In genomic region chr10:95246582-95247051, GRCh38 we compare ENCODE assay signal across 9 cellular contexts. TPM values are rescaled to one million over a fixed set of nuclear protein-coding genes. Genes with fewer than 3 reads are reported as not detected.
DNase-seq lines count a peak whose midpoint lies in the region; FAIRE-seq and TF ChIP-seq lines count a peak whose summit lies in the region.
"Had no signal": no experiment of that assay in that cellular context is flagged by ENCODE, and none has a peak within 500 bp of the region (broad histone marks: within the 10 kb centered on the region; RNA-seq: fewer than 3 reads in every experiment).

No MANE protein-coding gene starts in this region.

- no peaks in the 10 kb centered on the region for H3K27me3 Mint-ChIP-seq in T-helper 1 cell treated with Interleukin-12 subunit alpha and Interleukin-12 subunit beta and Interleukin-4 antibody, amounts not matched to agents 30 μg/mL and 1 μg/mL, for 36 hours (ENCODE audit: low read depth)

- no peak for TF ChIP-seq POLR2A in GM12892 (IDR thresholded peaks at IDR 0.05; ENCODE audit: low read depth, low read length)

- peak overlapping the region; percentile 11 for H3K27ac Mint-ChIP-seq in T-helper 1 cell treated with Interleukin-12 subunit alpha and Interleukin-12 subunit beta and Interleukin-4 antibody, amounts not matched to agents 30 μg/mL and 1 μg/mL, for 36 hours

- peaks cover 2% of the 10 kb centered on the region for H3K36me3 Mint-ChIP-seq in T-helper 1 cell treated with Interleukin-12 subunit alpha and Interleukin-12 subunit beta and Interleukin-4 antibody, amounts not matched to agents 30 μg/mL and 1 μg/mL, for 36 hours (ENCODE audit: low read depth)

- DNase-seq in AG08396 (ENCODE audit: low spot score) (peak; percentile 57), GM12892 (ENCODE audit: insufficient read length) (no peak), LoVo (ENCODE audit: low spot score) (peak; percentile 66), astrocyte of the hippocampus (ENCODE audit: low read depth, low spot score) (peak; percentile 89), inferior parietal cortex (ENCODE audit: extremely low spot score) (peak; percentile 51), occipital lobe (lab: John Stamatoyannopoulos, UW) (no peak)
- DNase-seq in stimulated activated CD4-positive, alpha-beta T cell treated with anti-CD3 and anti-CD28 coated beads, Interleukin-1b, Interleukin-23, amount 100 ng/mL, for 4 hours (ENCODE audit: low read depth in 2 of 2), result peak; percentile 37 to 42

- H3K9me3 Mint-ChIP-seq in T-helper 1 cell treated with Interleukin-12 subunit alpha and Interleukin-12 subunit beta and Interleukin-4 antibody, amounts not matched to agents 30 μg/mL and 1 μg/mL, for 36 hours, result no peaks in the 10 kb centered on the region

- H3K4me1 Mint-ChIP-seq in T-helper 1 cell treated with Interleukin-12 subunit alpha and Interleukin-12 subunit beta and Interleukin-4 antibody, amounts not matched to agents 30 μg/mL and 1 μg/mL, for 36 hours (ENCODE audit: low read depth), result peaks cover 34% of the 10 kb centered on the region

- H3K4me3 Mint-ChIP-seq in T-helper 1 cell treated with Interleukin-12 subunit alpha and Interleukin-12 subunit beta and Interleukin-4 antibody, amounts not matched to agents 30 μg/mL and 1 μg/mL, for 36 hours, result no peak overlapping the region

- FAIRE-seq in GM12892 (lab: Jason Lieb, UNC), result peak; percentile 83

RNA-seq across cellular contexts. Expression of gene PDLIM1, which starts 44.2 kb away (rescaled TPM):
- 305 TPM for polyA plus RNA-seq in GM12892 (2012; ENCODE audit: missing spikeins)
- total RNA-seq in occipital lobe, result 1.4 TPM

RNA-seq across cellular contexts. Expression of gene ACSM6, which starts 52.6 kb away (rescaled TPM):
- 0.17 TPM for polyA plus RNA-seq in GM12892 (2012; ENCODE audit: missing spikeins)
- not detected for total RNA-seq in occipital lobe
- total RNA-seq: temporal lobe had no signal

Comparison
In these comparisons a context has a peak if more than half of its experiments do, and no peak if none do; other contexts are left out.
1. DNase-seq: peak in AG08396 (single experiment), LoVo (single experiment), astrocyte of the hippocampus (single experiment), inferior parietal cortex (single experiment) and stimulated activated CD4-positive, alpha-beta T cell treated with anti-CD3 and anti-CD28 coated beads, Interleukin-1b, Interleukin-23, amount 100 ng/mL, for 4 hours (2 of 2); none in GM12892 (single experiment) and occipital lobe (single experiment).